Comparison of ENCODE assay signal across 14 cellular contexts in the genomic region with DNA sequence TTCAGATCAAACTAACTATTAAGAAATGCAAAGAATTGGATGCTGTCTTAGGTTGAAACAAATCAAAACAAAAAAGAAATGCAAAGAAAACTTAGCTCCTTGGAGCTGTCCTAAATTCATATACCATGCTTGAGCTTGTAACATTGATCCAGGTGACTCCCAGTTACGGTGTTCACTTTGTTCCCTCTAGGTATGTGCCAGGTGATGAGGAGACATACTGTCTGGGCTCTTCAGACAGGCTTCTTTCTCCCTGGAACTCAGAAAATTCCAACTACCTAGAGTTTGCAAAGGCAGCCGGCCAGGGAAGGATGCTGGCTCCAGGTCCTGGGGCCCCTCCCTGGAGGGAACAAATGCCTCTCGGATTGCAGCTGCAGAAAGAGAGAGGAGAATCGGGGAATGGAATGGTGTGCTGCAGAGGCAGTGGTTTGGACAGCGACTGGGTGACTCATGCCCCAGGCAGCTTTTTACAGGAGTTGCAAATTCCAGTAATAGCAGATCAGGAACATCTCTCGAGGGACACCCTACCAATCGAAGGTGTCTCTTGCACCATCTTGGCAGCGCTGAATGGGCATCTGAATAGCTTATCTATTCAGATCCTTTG. TPM values are rescaled to one million over a fixed set of nuclear protein-coding genes. Genes with fewer than 3 reads are reported as not detected.
DNase-seq lines count a peak whose midpoint lies in the region; ATAC-seq, FAIRE-seq and TF ChIP-seq lines count a peak whose summit lies in the region.
"Had no signal": no experiment of that assay in that cellular context is flagged by ENCODE, and none has a peak within 500 bp of the region (broad histone marks: within the 10 kb centered on the region; RNA-seq: fewer than 3 reads in every experiment).

No MANE protein-coding gene starts in this region.

- no peak for ATAC-seq in activated CD4-positive, alpha-beta T cell treated with anti-CD3 and anti-CD28 coated beads for 36 hours
- ATAC-seq in activated T-cell treated with anti-CD3 and anti-CD28 coated beads, Interleukin-2, amount 50 U/mL, for 72 hours (replicated peaks in 1 of 2) = no peak
- no peak for ATAC-seq in GM19463 (IDR thresholded peaks at IDR 0.05; ENCODE audit: unreplicated experiment)
- ATAC-seq: stimulated activated effector memory CD8-positive, alpha-beta T cell treated with anti-CD3 and anti-CD28 coated beads, Interleukin-12 subunit alpha, Interleukin-12 subunit beta, amount 100 ng/mL, for 72 hours had no signal

- peaks cover 18% of the 10 kb centered on the region for H3K4me1 ChIP-seq in keratinocyte (ENCODE audit: control insufficient read depth, extremely low read depth, insufficient read depth, low read length)
- H3K4me1 ChIP-seq: lower lobe of right lung had no signal

- dilution Hi-C loops in keratinocyte (cut with MboI; ENCODE audit: extremely low pct_ligation_motif_present, low sequenced_read_pairs) = loop anchor here (5.0 kb wide), 1 partner anchor 36 kb away; no protein-coding TSS in a partner anchor

- H3K9me3 Mint-ChIP-seq in activated CD4-positive, alpha-beta T cell treated with anti-CD3 and anti-CD28 coated beads for 36 hours (ENCODE audit: low read depth) = no peaks in the 10 kb centered on the region
- no peaks in the 10 kb centered on the region for H3K9me3 Mint-ChIP-seq in activated T-cell treated with anti-CD3 and anti-CD28 coated beads, Interleukin-2, amount 50 U/mL, for 72 hours
- H3K9me3 Mint-ChIP-seq: stimulated activated effector memory CD8-positive, alpha-beta T cell treated with anti-CD3 and anti-CD28 coated beads, Interleukin-12 subunit alpha, Interleukin-12 subunit beta, amount 100 ng/mL, for 72 hours had no signal

- no peak overlapping the region for H3K4me3 Mint-ChIP-seq in activated CD4-positive, alpha-beta T cell treated with anti-CD3 and anti-CD28 coated beads for 36 hours
- H3K4me3 Mint-ChIP-seq in activated T-cell treated with anti-CD3 and anti-CD28 coated beads, Interleukin-2, amount 50 U/mL, for 72 hours = no peak overlapping the region
- H3K4me3 Mint-ChIP-seq: CD4-positive, CD25-positive, alpha-beta regulatory T cell; stimulated activated effector memory CD8-positive, alpha-beta T cell treated with anti-CD3 and anti-CD28 coated beads, Interleukin-12 subunit alpha, Interleukin-12 subunit beta, amount 100 ng/mL, for 72 hours had no signal

- peak; percentile 97 for FAIRE-seq in keratinocyte (lab: Jason Lieb, UNC)
- FAIRE-seq: TTC549 had no signal

- H4K20me1 ChIP-seq in keratinocyte (ENCODE audit: control insufficient read depth, extremely low read depth, insufficient read depth, low read length) = no peaks in the 10 kb centered on the region

- no peak overlapping the region for H3K9ac ChIP-seq in keratinocyte (ENCODE audit: control insufficient read depth, extremely low read depth, insufficient read depth, low read length)

- no peaks in the 10 kb centered on the region for H3K9me1 ChIP-seq in keratinocyte (ENCODE audit: control insufficient read depth, extremely low read depth, insufficient read depth, low read length)

- CTCF ChIA-PET in AG04450 (lab: Charles Lee) = interaction anchor here (1.0 to 2.6 kb wide), 2 partner anchors 44 to 52 kb away, joined by 4 to 13 read pairs; no protein-coding TSS in a partner anchor
- CTCF ChIA-PET in activated CD4-positive, alpha-beta T cell treated with anti-CD3 and anti-CD28 coated beads for 36 hours (lab: Charles Lee) = no interaction called here

- H3K36me3 ChIP-seq in keratinocyte (ENCODE audit: control insufficient read depth in 2 of 2, extremely low read depth in 1 of 2, insufficient read depth in 2 of 2, low read length in 2 of 2) = no peaks in the 10 kb centered on the region
- H3K36me3 ChIP-seq: lower lobe of right lung had no signal

- H3K4me2 ChIP-seq in keratinocyte (ENCODE audit: control insufficient read depth, extremely low read depth, insufficient read depth, low read depth, low read length) = peak overlapping the region; percentile 81

- no peak overlapping the region for H3K27ac ChIP-seq in AG04450 (ENCODE audit: low read depth, low read length)
- H3K27ac ChIP-seq in keratinocyte (ENCODE audit: control insufficient read depth, insufficient read depth, low read length) = peak overlapping the region; percentile 23
- H3K27ac ChIP-seq: lower lobe of right lung, skin epidermis had no signal

- TF ChIP-seq CTCF in AG04450 (IDR thresholded peaks at IDR 0.05; ENCODE audit: low read depth, low read length) (no peak), astrocyte of the spinal cord (IDR thresholded peaks at IDR 0.05; ENCODE audit: low read depth, low read length) (no peak), keratinocyte (optimal IDR thresholded peaks at IDR 0.05 in 1 of 3, IDR thresholded peaks at IDR 0.05 in 1 of 3, conservative IDR thresholded peaks at IDR 0.05 in 1 of 3; ENCODE audit: extremely low read depth in 1 of 3, insufficient read depth in 2 of 3, low read length in 3 of 3) (no peak)

- H3K36me3 Mint-ChIP-seq in activated CD4-positive, alpha-beta T cell treated with anti-CD3 and anti-CD28 coated beads for 36 hours (ENCODE audit: low read depth) = no peaks in the 10 kb centered on the region
- H3K36me3 Mint-ChIP-seq in activated T-cell treated with anti-CD3 and anti-CD28 coated beads, Interleukin-2, amount 50 U/mL, for 72 hours (ENCODE audit: insufficient read depth in 2 of 2) = no peaks in the 10 kb centered on the region
- H3K36me3 Mint-ChIP-seq: CD4-positive, CD25-positive, alpha-beta regulatory T cell; stimulated activated effector memory CD8-positive, alpha-beta T cell treated with anti-CD3 and anti-CD28 coated beads, Interleukin-12 subunit alpha, Interleukin-12 subunit beta, amount 100 ng/mL, for 72 hours had no signal

- DNase-seq in AG04450 (ENCODE audit: low read depth, low spot score) (peak; percentile 39), HS-5 (ENCODE audit: low read depth) (peak; percentile 79), astrocyte of the spinal cord (ENCODE audit: low read depth, low spot score) (peak; percentile 63), keratinocyte (ENCODE audit: low read depth, low spot score) (peak; percentile 41)
- no peak for DNase-seq in activated CD4-positive, alpha-beta T cell treated with anti-CD3 and anti-CD28 coated beads for 36 hours
- DNase-seq in activated T-cell treated with anti-CD3 and anti-CD28 coated beads, Interleukin-2, amount 50 U/mL, for 72 hours = no peak
- no peak for DNase-seq in activated CD4-positive, alpha-beta T cell treated with anti-CD3 and anti-CD28 coated beads, Interleukin-2, amount 50 U/mL, for 48 hours
- DNase-seq: CD4-positive, CD25-positive, alpha-beta regulatory T cell; effector CD4-positive, alpha-beta T cell; lower lobe of right lung had no signal

- intact Hi-C loops in activated CD4-positive, alpha-beta T cell treated with anti-CD3 and anti-CD28 coated beads for 36 hours (cut with DNase I, micrococcal nuclease) = no loop called here

- POLR2A ChIA-PET in AG04450 (lab: Yijun Ruan, JAX) = interaction anchor here (1.0 kb wide), 1 partner anchor 14 kb away, joined by 5 read pairs; no protein-coding TSS in a partner anchor
- POLR2A ChIA-PET in activated CD4-positive, alpha-beta T cell treated with anti-CD3 and anti-CD28 coated beads for 36 hours (lab: Charles Lee) = no interaction called here

- H3K27me3 Mint-ChIP-seq in activated CD4-positive, alpha-beta T cell treated with anti-CD3 and anti-CD28 coated beads for 36 hours = peaks cover 8% of the 10 kb centered on the region
- peaks cover 21% of the 10 kb centered on the region for H3K27me3 Mint-ChIP-seq in activated T-cell treated with anti-CD3 and anti-CD28 coated beads, Interleukin-2, amount 50 U/mL, for 72 hours (ENCODE audit: low read depth)

- H3K4me3 ChIP-seq in AG04450 (ENCODE audit: low read depth, low read length) (no peak overlapping the region), astrocyte of the spinal cord (ENCODE audit: low read depth, low read length) (no peak overlapping the region), keratinocyte (ENCODE audit: control insufficient read depth in 2 of 3, extremely low read depth in 1 of 3, insufficient read depth in 2 of 3, low read depth in 1 of 3, low read length in 3 of 3) (peak overlapping the region in 2 of 3 experiments; percentile 12 to 50)
- H3K4me3 ChIP-seq: lower lobe of right lung, skin epidermis had no signal

- no peaks in the 10 kb centered on the region for H3K9me3 ChIP-seq in AG04450 (ENCODE audit: control insufficient read depth, insufficient read depth, low read length)
- no peaks in the 10 kb centered on the region for H3K9me3 ChIP-seq in keratinocyte (ENCODE audit: control insufficient read depth, low read depth, low read length)
- H3K9me3 ChIP-seq: lower lobe of right lung had no signal

- H3K4me1 Mint-ChIP-seq in activated CD4-positive, alpha-beta T cell treated with anti-CD3 and anti-CD28 coated beads for 36 hours = no peaks in the 10 kb centered on the region
- no peaks in the 10 kb centered on the region for H3K4me1 Mint-ChIP-seq in activated T-cell treated with anti-CD3 and anti-CD28 coated beads, Interleukin-2, amount 50 U/mL, for 72 hours (ENCODE audit: low read depth)
- H3K4me1 Mint-ChIP-seq: CD4-positive, CD25-positive, alpha-beta regulatory T cell; stimulated activated effector memory CD8-positive, alpha-beta T cell treated with anti-CD3 and anti-CD28 coated beads, Interleukin-12 subunit alpha, Interleukin-12 subunit beta, amount 100 ng/mL, for 72 hours had no signal

- peak overlapping the region; percentile 31 for H2AFZ ChIP-seq in keratinocyte (ENCODE audit: control insufficient read depth, low read length)

- in situ Hi-C loops in astrocyte of the spinal cord (cut with HindIII; ENCODE audit: low sequenced_read_pairs) = no loop called here

- H3K27ac Mint-ChIP-seq in activated CD4-positive, alpha-beta T cell treated with anti-CD3 and anti-CD28 coated beads for 36 hours = no peak overlapping the region
- H3K27ac Mint-ChIP-seq in activated T-cell treated with anti-CD3 and anti-CD28 coated beads, Interleukin-2, amount 50 U/mL, for 72 hours = no peak overlapping the region
- H3K27ac Mint-ChIP-seq: CD4-positive, CD25-positive, alpha-beta regulatory T cell; stimulated activated effector memory CD8-positive, alpha-beta T cell treated with anti-CD3 and anti-CD28 coated beads, Interleukin-12 subunit alpha, Interleukin-12 subunit beta, amount 100 ng/mL, for 72 hours had no signal

- no peaks in the 10 kb centered on the region for H3K79me2 ChIP-seq in keratinocyte (ENCODE audit: control insufficient read depth, insufficient read depth, low read length)

- H3K27me3 ChIP-seq in AG04450 (ENCODE audit: control insufficient read depth, insufficient read depth, low read length) = peaks cover 15% of the 10 kb centered on the region
- H3K27me3 ChIP-seq in keratinocyte (ENCODE audit: control insufficient read depth, extremely low read depth, insufficient read depth, low read length) = no peaks in the 10 kb centered on the region

RNA-seq across cellular contexts. Expression of a gene that starts 12.3 kb away (rescaled TPM):
- polyA plus RNA-seq in AG04450 (2011; rRNA removed) (1.9 TPM in 2 replicates), keratinocyte (3.5 to 4.6 TPM (median 3.6 TPM) in 3 replicates)
- polyA minus RNA-seq in AG04450 (2011; rRNA and poly(A)+ RNA removed) = 1.9 and 2.4 TPM in 2 replicates
- polyA plus RNA-seq in keratinocyte (2011; ENCODE audit: low read depth) = 1.6 TPM
- polyA plus RNA-seq in keratinocyte (2011; cell fraction: cytosol; rRNA removed) = 3.0 and 3.3 TPM in 2 replicates
- polyA plus RNA-seq in keratinocyte (2011; cell fraction: nucleus; rRNA removed) = 4.5 and 5.3 TPM in 2 replicates
- polyA plus RNA-seq in keratinocyte (2012; ENCODE audit: low replicate concordance) = 4.7 and 5.2 TPM in 2 replicates
- polyA minus RNA-seq in keratinocyte = 4.0 to 7.9 TPM (median 4.2 TPM) in 3 replicates
- polyA minus RNA-seq in keratinocyte (2011; cell fraction: cytosol; rRNA and poly(A)+ RNA removed) = 7.1 TPM
- 4.0 TPM in 2 replicates for polyA minus RNA-seq in keratinocyte (2011; cell fraction: nucleus; rRNA and poly(A)+ RNA removed)
- 10 to 100 TPM; 10.2 to 10.5 TPM for total RNA-seq in activated CD4-positive, alpha-beta T cell treated with anti-CD3 and anti-CD28 coated beads for 36 hours
- total RNA-seq in activated T-cell treated with anti-CD3 and anti-CD28 coated beads, Interleukin-2, amount 50 U/mL, for 72 hours = 10 to 100 TPM; 14.6 to 18.1 TPM

Comparison
In these comparisons a context has a peak if more than half of its experiments do, and no peak if none do; other contexts are left out.
1. DNase-seq: peak in AG04450 (single experiment), HS-5 (single experiment), astrocyte of the spinal cord (single experiment) and keratinocyte (single experiment); none in activated CD4-positive, alpha-beta T cell treated with anti-CD3 and anti-CD28 coated beads for 36 hours (single experiment), activated T-cell treated with anti-CD3 and anti-CD28 coated beads, Interleukin-2, amount 50 U/mL, for 72 hours (0 of 2) and activated CD4-positive, alpha-beta T cell treated with anti-CD3 and anti-CD28 coated beads, Interleukin-2, amount 50 U/mL, for 48 hours (0 of 2).
2. H3K4me3 ChIP-seq: peak in keratinocyte (2 of 3); none in AG04450 (single experiment) and astrocyte of the spinal cord (single experiment).